In genomic region chr1:160776178-160776577, GRCh38 we compare ENCODE assay signal across 24 cellular contexts. TPM values are rescaled to one million over a fixed set of nuclear protein-coding genes. Genes with fewer than 3 reads are reported as not detected.
A peak's percentile ranks its signal among the peaks of the same experiment; 100 is the strongest.
DNase-seq lines count a peak whose midpoint lies in the region; ATAC-seq and TF ChIP-seq lines count a peak whose summit lies in the region.
"Had no signal": no experiment of that assay in that cellular context is flagged by ENCODE, and none has a peak within 500 bp of the region (broad histone marks: within the 10 kb centered on the region; RNA-seq: fewer than 3 reads in every experiment).

No MANE protein-coding gene starts in this region.

- no peaks in the 10 kb centered on the region for H3K9me3 ChIP-seq in T-helper 17 cell (ENCODE audit: control insufficient read depth, low read length, poor library complexity, severe bottlenecking)
- H3K9me3 ChIP-seq: thoracic aorta had no signal

- H3F3A ChIP-seq in GM23338 (replicated peaks; ENCODE audit: low read depth), result no peaks in the 10 kb centered on the region

- peaks cover 7% of the 10 kb centered on the region for H3K27me3 Mint-ChIP-seq in T-helper 17 cell
- H3K27me3 Mint-ChIP-seq in memory B cell, result no peaks in the 10 kb centered on the region
- peaks cover 5% of the 10 kb centered on the region for H3K27me3 Mint-ChIP-seq in GM23338 (ENCODE audit: insufficient read depth, low read depth, poor library complexity)
- H3K27me3 Mint-ChIP-seq: CD8-positive, alpha-beta memory T cell had no signal

- no peaks in the 10 kb centered on the region for H3K79me2 ChIP-seq in GM23338 (replicated peaks; ENCODE audit: insufficient read depth)

- H3K36me3 Mint-ChIP-seq in T-helper 17 cell (ENCODE audit: low read depth) (peaks cover 4% of the 10 kb centered on the region), memory B cell (peaks cover 12% of the 10 kb centered on the region), GM23338 (ENCODE audit: low read depth) (no peaks in the 10 kb centered on the region)
- H3K36me3 Mint-ChIP-seq: CD8-positive, alpha-beta memory T cell had no signal

- H3K4me1 ChIP-seq in GM23338 (ENCODE audit: insufficient read depth), result 0 out of 2 replicates have a peak, but pooled peaks cover 3% of the 10 kb centered on the region

- in situ Hi-C loops in GM13976 (cut with MboI; ENCODE audit: low sequenced_read_pairs, unreplicated experiment), result loop anchor here (5.0 kb wide), 1 partner anchor 61 kb away; no protein-coding TSS in a partner anchor

- no peak overlapping the region for H3K4me3 ChIP-seq in GM23338
- H3K4me3 ChIP-seq: thoracic aorta had no signal

- peak; percentile 57 for ATAC-seq in GM18511 (IDR thresholded peaks at IDR 0.05; ENCODE audit: unreplicated experiment)
- ATAC-seq in HG02610 (IDR thresholded peaks at IDR 0.05; ENCODE audit: unreplicated experiment), result peak; percentile 44
- ATAC-seq in T-helper 17 cell, result peak; percentile 41
- peak; percentile 89 for ATAC-seq in memory B cell (ENCODE audit: low read depth)
- ATAC-seq in Right ventricle myocardium superior (ENCODE audit: poor library complexity), result no peak
- ATAC-seq in GM23338, result no peak
- ATAC-seq: left ventricle myocardium superior had no signal

- no peaks in the 10 kb centered on the region for H4K20me1 ChIP-seq in GM23338 (replicated peaks; ENCODE audit: insufficient read depth)

- TF ChIP-seq CTCF in GM13976 (IDR thresholded peaks at IDR 0.05; ENCODE audit: borderline replicate concordance, control extremely low read depth, extremely low read depth, insufficient read depth, missing control alignments) (no peak), GM23338 (conservative IDR thresholded peaks at IDR 0.05; ENCODE audit: low read depth in 2 of 2) (no peak)

- no peak overlapping the region for H3K27ac ChIP-seq in GM23338 (ENCODE audit: low read depth)
- H3K27ac ChIP-seq: thoracic aorta had no signal

- intact Hi-C loops in Right ventricle myocardium superior (cut with DNase I), result no loop called here

- H3K9me3 Mint-ChIP-seq in memory B cell (no peaks in the 10 kb centered on the region), GM23338 (peaks cover 3% of the 10 kb centered on the region; the same call in 2 of the 3 replicates)
- H3K9me3 Mint-ChIP-seq: activated CD4-positive, alpha-beta memory T cell treated with anti-CD3 and anti-CD28 coated beads, Interleukin-2, amount 10 ng/mL, durations not matched to agents 7 days and 5 days; activated T-cell treated with anti-CD3 and anti-CD28 coated beads, Interleukin-2, amount 50 U/mL, for 4 hours; CD8-positive, alpha-beta memory T cell had no signal

- H2AFZ ChIP-seq in GM23338, result no peak overlapping the region

- 0 out of 2 replicates have a peak, but pooled peaks cover 2% of the 10 kb centered on the region for H3K9me2 ChIP-seq in GM23338 (ENCODE audit: insufficient read depth)

- H3K27ac Mint-ChIP-seq in T-helper 17 cell (no peak overlapping the region), memory B cell (peak overlapping the region; percentile 56), GM23338 (no peak overlapping the region)
- H3K27ac Mint-ChIP-seq: activated CD4-positive, alpha-beta memory T cell treated with anti-CD3 and anti-CD28 coated beads, Interleukin-2, amount 10 ng/mL, durations not matched to agents 7 days and 5 days; CD8-positive, alpha-beta memory T cell had no signal

- 0 out of 2 replicates have a peak, but pooled peaks cover 3% of the 10 kb centered on the region for H3K36me3 ChIP-seq in GM23338 (ENCODE audit: insufficient read depth)
- H3K36me3 ChIP-seq: thoracic aorta had no signal

- H3K4me3 Mint-ChIP-seq in T-helper 17 cell (no peak overlapping the region), memory B cell (no peak overlapping the region), GM23338 (no peak overlapping the region)
- H3K4me3 Mint-ChIP-seq: activated CD4-positive, alpha-beta memory T cell treated with anti-CD3 and anti-CD28 coated beads, Interleukin-2, amount 10 ng/mL, durations not matched to agents 7 days and 5 days; activated T-cell treated with anti-CD3 and anti-CD28 coated beads, Interleukin-2, amount 50 U/mL, for 4 hours; CD8-positive, alpha-beta memory T cell had no signal

- peaks cover 18% of the 10 kb centered on the region for H3K4me1 Mint-ChIP-seq in T-helper 17 cell
- H3K4me1 Mint-ChIP-seq in memory B cell, result peaks cover 31% of the 10 kb centered on the region
- no peaks in the 10 kb centered on the region; the same call in 1 of the 3 replicates for H3K4me1 Mint-ChIP-seq in GM23338

- H3K27me3 ChIP-seq in GM23338 (ENCODE audit: insufficient read depth), result no peaks in the 10 kb centered on the region

- no peak overlapping the region for H3K4me2 ChIP-seq in GM23338

- DNase-seq in T-helper 17 cell (no peak), memory B cell (ENCODE audit: low spot score in 2 of 2) (no peak), Right ventricle myocardium superior (no peak), ureter (ENCODE audit: low spot score) (no peak), GM13976 (ENCODE audit: low spot score) (no peak), GM23338 (ENCODE audit: low spot score) (no peak)
- DNase-seq: activated CD4-positive, alpha-beta memory T cell treated with anti-CD3 and anti-CD28 coated beads, Interleukin-2, amount 10 ng/mL, durations not matched to agents 7 days and 5 days; activated naive CD4-positive, alpha-beta T cell treated with anti-CD3 and anti-CD28 coated beads, Interleukin-2, amount 50 U/mL, for 16 hours; activated T-cell treated with anti-CD3 and anti-CD28 coated beads, Interleukin-2, amount 50 U/mL, for 4 hours; CD8-positive, alpha-beta memory T cell; cerebellar nuclear complex; DMS79; head of caudate nucleus; left ventricle myocardium superior; MM.1S; NCI-H187 treated with DMSO at 0.1 percent for 48 hours; NCI-H345; NK-92 treated with Interleukin-12 subunit alpha and Interleukin-12 subunit beta, amount 100 ng/mL, for 24 hours; occipital lobe had no signal

TF ChIP-seq in GM23338, 12 proteins besides CTCF, POLR2A, EP300 and RAD21:
- TF ChIP-seq EZH2phosphoT487 (IDR thresholded peaks at IDR 0.05; ENCODE audit: unreplicated experiment) (no peak), STAT1 (IDR thresholded peaks at IDR 0.05; ENCODE audit: unreplicated experiment) (no peak), ZNF331 (CRISPR knock-in tag; IDR thresholded peaks at IDR 0.05; ENCODE audit: low read depth) (no peak), REST (IDR thresholded peaks at IDR 0.05; ENCODE audit: unreplicated experiment) (no peak), ZNF114 (CRISPR knock-in tag; IDR thresholded peaks at IDR 0.05) (no peak), EZH2 (IDR thresholded peaks at IDR 0.05; ENCODE audit: low read depth, unreplicated experiment) (no peak), CREB1 (CRISPR knock-in tag; IDR thresholded peaks at IDR 0.05; ENCODE audit: low read depth) (no peak)
TF ChIP-seq in GM23338: peak in this region for 0.

RNA-seq across cellular contexts. Expression of gene LY9, which starts 19.8 kb away (rescaled TPM):
- total RNA-seq in T-helper 17 cell (100 to 1,000 TPM in 1 of 2 donors, 10 to 100 TPM in 1; 96.6 to 124 TPM), Right ventricle myocardium superior (not detected), ureter (3.2 TPM)
- not detected in 2 replicates for total RNA-seq in GM23338 (2014; rRNA removed; shearing (Covaris generic))
- not detected in 2 replicates for polyA plus RNA-seq in GM23338 (2016; fragmentation: Nextera tagmentation; extraction: Ambion mirVana)
- total RNA-seq: H4, left ventricle myocardium superior, occipital lobe, RPMI7951 had no signal

RNA-seq across cellular contexts. Expression of gene SLAMF7, which starts 37.1 kb away (rescaled TPM):
- total RNA-seq in T-helper 17 cell (1 to 10 TPM; 3.1 to 3.9 TPM), Right ventricle myocardium superior (0.16 TPM), ureter (24.0 TPM)
- not detected in 2 replicates for total RNA-seq in GM23338 (2014; rRNA removed; shearing (Covaris generic))
- polyA plus RNA-seq in GM23338 (2016; fragmentation: Nextera tagmentation; extraction: Ambion mirVana), result 0.11 and 0.14 TPM in 2 replicates
- total RNA-seq: occipital lobe, RPMI7951 had no signal

Comparison
In these comparisons a context has a peak if more than half of its experiments do, and no peak if none do; other contexts are left out.
1. ATAC-seq: peak in GM18511 (single experiment), HG02610 (single experiment), T-helper 17 cell (single experiment) and memory B cell (single experiment); none in Right ventricle myocardium superior (single experiment) and GM23338 (single experiment).
2. RNA of gene LY9, which starts 19.8 kb away (total RNA-seq): 96.6 to 124 TPM in T-helper 17 cell; 3.2 TPM in ureter (single experiment), not detected in Right ventricle myocardium superior (single experiment) and not detected in GM23338; every median in the first group is over 10 times any median in the second.